In the genomic region with DNA sequence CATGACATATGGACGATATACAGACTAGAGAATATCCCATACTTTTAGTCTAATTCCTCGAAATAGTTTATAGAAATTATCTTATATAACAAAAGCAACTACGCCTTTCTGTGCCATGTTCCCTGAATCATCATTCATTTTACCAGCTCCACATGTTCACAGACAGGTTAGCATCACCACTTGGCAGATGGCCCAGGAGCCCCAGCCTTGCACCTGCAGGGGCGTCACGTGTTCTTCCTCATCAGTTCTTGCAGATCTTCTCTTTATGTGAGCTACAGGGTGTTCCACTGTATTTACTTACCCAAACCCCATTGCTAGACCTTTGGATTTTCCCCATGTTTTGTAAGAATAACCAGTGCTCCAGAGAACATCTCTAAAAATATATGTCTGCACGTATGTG, we compare ENCODE assay signal across 12 cellular contexts. TPM values are rescaled to one million over a fixed set of nuclear protein-coding genes. Genes with fewer than 3 reads are reported as not detected.
DNase-seq lines count a peak whose midpoint lies in the region; ATAC-seq lines count a peak whose summit lies in the region.
"Had no signal": no experiment of that assay in that cellular context is flagged by ENCODE, and none has a peak within 500 bp of the region (broad histone marks: within the 10 kb centered on the region; RNA-seq: fewer than 3 reads in every experiment).

No MANE protein-coding gene starts in this region.

- peak; percentile 56 for ATAC-seq in esophagus mucosa
- ATAC-seq in sciatic nerve, result no peak
- ATAC-seq in GM19463 (IDR thresholded peaks at IDR 0.05; ENCODE audit: unreplicated experiment), result no peak
- ATAC-seq: effector memory CD8-positive, alpha-beta T cell had no signal

- intact Hi-C loops in sciatic nerve (cut with DNase I), result no loop called here

- DNase-seq in COR-L47 (lab: John Stamatoyannopoulos, UW) (peak; percentile 97), NAMALWA (ENCODE audit: low spot score) (peak; percentile 88), NCI-H69 (lab: John Stamatoyannopoulos, UW) (peak; percentile 96), G401 (ENCODE audit: low spot score) (no peak), GDM1 (lab: John Stamatoyannopoulos, UW) (no peak), sciatic nerve (ENCODE audit: low spot score) (no peak)
- DNase-seq: effector memory CD8-positive, alpha-beta T cell; stimulated activated CD8-positive, alpha-beta memory T cell treated with anti-CD3 and anti-CD28 coated beads, Interleukin-4, amount 100 ng/mL, for 48 hours had no signal

- in situ Hi-C loops in G401 (cut with HindIII; ENCODE audit: low sequenced_read_pairs), result no loop called here

RNA-seq across cellular contexts. Expression of a gene that starts 12.6 kb away (rescaled TPM):
- total RNA-seq in esophagus mucosa, result not detected
- total RNA-seq in G401 (2014; rRNA removed; shearing (Covaris generic)), result not detected in 2 replicates
- not detected for total RNA-seq in sciatic nerve
- total RNA-seq: myocyte, SK-MEL-5 had no signal

RNA-seq across cellular contexts. Expression of a gene that starts 38.2 kb away (rescaled TPM):
- total RNA-seq in esophagus mucosa (2.1 TPM), sciatic nerve (6.7 TPM)
- 1.7 and 2.7 TPM in 2 replicates for total RNA-seq in G401 (2014; rRNA removed; shearing (Covaris generic))
- total RNA-seq: myocyte, SK-MEL-5 had no signal

Comparison
In these comparisons a context has a peak if more than half of its experiments do, and no peak if none do; other contexts are left out.
1. DNase-seq: peak in COR-L47 (single experiment), NAMALWA (single experiment) and NCI-H69 (single experiment); none in G401 (single experiment), GDM1 (single experiment) and sciatic nerve (single experiment).